Comparison of ENCODE assay signal across 20 cellular contexts in genomic region chr1:103327054-103327719, GRCh38.
DNase-seq lines count a peak whose midpoint lies in the region; ATAC-seq and TF ChIP-seq lines count a peak whose summit lies in the region.
"Had no signal": no experiment of that assay in that cellular context is flagged by ENCODE, and none has a peak within 500 bp of the region (broad histone marks: within the 10 kb centered on the region; RNA-seq: fewer than 3 reads in every experiment).

No MANE protein-coding gene starts in this region.

- peak overlapping the region; percentile 58; the same call in 1 of the 2 replicates for H2AFZ ChIP-seq in MM.1S (ENCODE audit: low read length)

- no peak overlapping the region for H3K4me3 ChIP-seq in MM.1S (ENCODE audit: low read length)
- H3K4me3 ChIP-seq: SJCRH30 had no signal

- H3K79me2 ChIP-seq in MM.1S (ENCODE audit: low read length): no peaks in the 10 kb centered on the region

- DNase-seq in MM.1S: peak; percentile 63
- no peak for DNase-seq in progenitor cell of endocrine pancreas (ENCODE audit: low spot score, unreplicated experiment)
- no peak for DNase-seq in NCI-H510A (lab: John Stamatoyannopoulos, UW)
- no peak for DNase-seq in islet precursor cell
- DNase-seq in sciatic nerve (ENCODE audit: low spot score): no peak
- DNase-seq: DND-41, GOT3, KG1, NCI-H1694 treated with DMSO at 0.1 percent for 48 hours, NCI-H2107, NCI-H510A treated with DMSO at 0.1 percent for 48 hours, NCI-H82, SJCRH30, T-helper 17 cell had no signal

- H3K4me2 ChIP-seq in MM.1S (ENCODE audit: low read depth, low read length): peak overlapping the region; percentile 49; the same call in 1 of the 2 replicates

- H3K36me3 Mint-ChIP-seq in progenitor cell of endocrine pancreas (ENCODE audit: insufficient read depth): no peaks in the 10 kb centered on the region
- H3K36me3 Mint-ChIP-seq: CD14-positive monocyte had no signal

- H3K36me3 ChIP-seq in MM.1S (replicated peaks; ENCODE audit: insufficient read depth, low read length): no peaks in the 10 kb centered on the region
- H3K36me3 ChIP-seq: SJCRH30 had no signal

- no peaks in the 10 kb centered on the region for H3K9me3 ChIP-seq in MM.1S (replicated peaks; ENCODE audit: insufficient read depth, low read length)
- H3K9me3 ChIP-seq: SJCRH30 had no signal

- peak overlapping the region; percentile 83 for H3K27ac ChIP-seq in MM.1S (ENCODE audit: low read length)
- H3K27ac ChIP-seq: 22Rv1, SJCRH30 had no signal

- no peaks in the 10 kb centered on the region for H3K27me3 ChIP-seq in MM.1S (replicated peaks; ENCODE audit: insufficient read depth, low read length)
- H3K27me3 ChIP-seq: SJCRH30 had no signal

- H3K4me1 ChIP-seq in MM.1S (ENCODE audit: low read length): peaks cover 22% of the 10 kb centered on the region
- H3K4me1 ChIP-seq: SJCRH30 had no signal

- peaks cover 3% of the 10 kb centered on the region for H3K4me1 Mint-ChIP-seq in progenitor cell of endocrine pancreas (ENCODE audit: low read depth)
- H3K4me1 Mint-ChIP-seq: CD14-positive monocyte, T-helper 17 cell had no signal

- no peaks in the 10 kb centered on the region for H4K20me1 ChIP-seq in MM.1S (ENCODE audit: insufficient read depth, low read length)

- no peaks in the 10 kb centered on the region for H3K9me2 ChIP-seq in MM.1S (replicated peaks; ENCODE audit: insufficient read depth, low read length)

- TF ChIP-seq CTCF in MM.1S (IDR thresholded peaks at IDR 0.05; ENCODE audit: low read length) (no peak), progenitor cell of endocrine pancreas (IDR thresholded peaks at IDR 0.05; ENCODE audit: unreplicated experiment) (no peak)

- ATAC-seq in GM18498 (IDR thresholded peaks at IDR 0.05; ENCODE audit: unreplicated experiment) (peak; percentile 46), GM19395 (IDR thresholded peaks at IDR 0.05; ENCODE audit: unreplicated experiment) (peak; percentile 68), HG02798 (IDR thresholded peaks at IDR 0.05; ENCODE audit: poor library complexity, unreplicated experiment) (peak; percentile 60), sciatic nerve (no peak)
- ATAC-seq: Panc1, T-helper 17 cell had no signal

- H3K9ac ChIP-seq in MM.1S (ENCODE audit: low read length): no peak overlapping the region

- intact Hi-C loops in sciatic nerve (cut with DNase I): no loop called here

- no peak overlapping the region for H3K27ac Mint-ChIP-seq in progenitor cell of endocrine pancreas
- H3K27ac Mint-ChIP-seq: CD14-positive monocyte, T-helper 17 cell had no signal

- H3K4me3 Mint-ChIP-seq in progenitor cell of endocrine pancreas (ENCODE audit: low read depth): no peak overlapping the region
- H3K4me3 Mint-ChIP-seq: CD14-positive monocyte, T-helper 17 cell had no signal

- H3K27me3 Mint-ChIP-seq in progenitor cell of endocrine pancreas: no peaks in the 10 kb centered on the region
- H3K27me3 Mint-ChIP-seq: T-helper 17 cell had no signal

- H3F3A ChIP-seq in MM.1S (ENCODE audit: insufficient read depth, low read length): peaks cover 10% of the 10 kb centered on the region

- peaks cover 9% of the 10 kb centered on the region for H3K9me3 Mint-ChIP-seq in progenitor cell of endocrine pancreas (ENCODE audit: low read depth)
